In genomic region chr1:15617173-15617873, GRCh38 we compare ENCODE assay signal across 8 cellular contexts. TPM values are rescaled to one million over a fixed set of nuclear protein-coding genes. Genes with fewer than 3 reads are reported as not detected.
A peak's percentile ranks its signal among the peaks of the same experiment; 100 is the strongest.
DNase-seq lines count a peak whose midpoint lies in the region; ATAC-seq and TF ChIP-seq lines count a peak whose summit lies in the region.

Gene DDI2, plus strand, starts transcription at chr1:15617458. Its CDS starts 213 bp downstream, at chr1:15617671.

- peaks cover 0 to 1% of the 10 kb centered on the region in 2 donors for H3K4me1 ChIP-seq in esophagus (ENCODE audit: control insufficient read depth in 2 of 2, insufficient read depth in 2 of 2, low read length in 1 of 2)
- peaks cover 35% of the 10 kb centered on the region for H3K4me1 ChIP-seq in mucosa of stomach (ENCODE audit: control insufficient read depth, insufficient read depth, low read length)

- H3K27me3 Mint-ChIP-seq in activated T-cell treated with anti-CD3 and anti-CD28 coated beads, Interleukin-2, amount 50 U/mL, for 24 hours: no peaks in the 10 kb centered on the region

- peak within 1 kb of the TSS; percentile 100 for H3K27ac ChIP-seq in esophagus (ENCODE audit: low read depth in 2 of 2, low read length in 1 of 2)

- no peaks in the 10 kb centered on the region for H3K9me3 Mint-ChIP-seq in activated T-cell treated with anti-CD3 and anti-CD28 coated beads, Interleukin-2, amount 50 U/mL, for 24 hours

- H3K36me3 Mint-ChIP-seq in activated T-cell treated with anti-CD3 and anti-CD28 coated beads, Interleukin-2, amount 50 U/mL, for 24 hours (ENCODE audit: low read depth): peaks cover 41% of the 10 kb centered on the region

- in situ Hi-C loops in KBM-7 (cut with MboI; ENCODE audit: low pct_unique_long_range_greater_than_20kb, low sequenced_read_pairs): no loop called here

- peaks cover 45% of the 10 kb centered on the region for H3K4me1 Mint-ChIP-seq in activated T-cell treated with anti-CD3 and anti-CD28 coated beads, Interleukin-2, amount 50 U/mL, for 24 hours (ENCODE audit: low read depth)

- peak within 1 kb of the TSS; percentile 83 for H3K9ac ChIP-seq in mucosa of stomach (ENCODE audit: low read length)

- peak within 1 kb of the TSS; percentile 96 for H3K27ac Mint-ChIP-seq in activated T-cell treated with anti-CD3 and anti-CD28 coated beads, Interleukin-2, amount 50 U/mL, for 24 hours

- DNase-seq in DMS 273 treated with DMSO at 0.1 percent for 48 hours (lab: John Stamatoyannopoulos, UW) (peak; percentile 93), KBM-7 (peak; percentile 96)
- DNase-seq in activated T-cell treated with anti-CD3 and anti-CD28 coated beads, Interleukin-2, amount 50 U/mL, for 24 hours: peak; percentile 95
- DNase-seq in stimulated activated CD8-positive, alpha-beta memory T cell treated with anti-CD3 and anti-CD28 coated beads, Interleukin-4, amount 100 ng/mL, for 48 hours: peak; percentile 95

- peak within 1 kb of the TSS; percentile 91 for H3K4me3 Mint-ChIP-seq in activated T-cell treated with anti-CD3 and anti-CD28 coated beads, Interleukin-2, amount 50 U/mL, for 24 hours

- H3K27me3 ChIP-seq in esophagus (ENCODE audit: control insufficient read depth in 1 of 2, insufficient read depth in 2 of 2, low read length in 2 of 2): no peaks in the 10 kb centered on the region
- no peaks in the 10 kb centered on the region for H3K27me3 ChIP-seq in mucosa of stomach (ENCODE audit: control insufficient read depth, insufficient read depth, low read length)

- peak; percentile 53 for ATAC-seq in GM21619 (IDR thresholded peaks at IDR 0.05; ENCODE audit: unreplicated experiment)

- H3K36me3 ChIP-seq in esophagus (ENCODE audit: control insufficient read depth in 2 of 2, insufficient read depth in 2 of 2, low read length in 1 of 2) (no peaks in the 10 kb centered on the region), mucosa of stomach (ENCODE audit: control insufficient read depth, insufficient read depth, low read length) (no peaks in the 10 kb centered on the region)

- H3K4me3 ChIP-seq in esophagus (ENCODE audit: low read depth in 1 of 2, low read length in 2 of 2): peak within 1 kb of the TSS; percentile 98 to 99
- peak within 1 kb of the TSS; percentile 51 for H3K4me3 ChIP-seq in mucosa of stomach (ENCODE audit: low read length)

- 0 to 1% methylated on average over 59 to 76 of the region's 76 CpGs for WGBS in esophagus, 2 donors

- no peaks in the 10 kb centered on the region for H3K9me3 ChIP-seq in esophagus (ENCODE audit: control insufficient read depth in 2 of 2, insufficient read depth in 1 of 2, low read depth in 1 of 2, low read length in 1 of 2)
- H3K9me3 ChIP-seq in mucosa of stomach (ENCODE audit: control insufficient read depth, low read length): no peaks in the 10 kb centered on the region

TF ChIP-seq in PFSK-1, 5 proteins besides CTCF, POLR2A, EP300 and RAD21:
- TF ChIP-seq SIN3A (IDR thresholded peaks at IDR 0.05; ENCODE audit: borderline replicate concordance, insufficient read depth, low read length): no peak
- peak; percentile 86 for TF ChIP-seq FOXP2 (optimal IDR thresholded peaks at IDR 0.05; ENCODE audit: borderline replicate concordance, extremely low read depth, extremely low read length, insufficient read depth)
- peak; percentile 74; the same call in 1 of the 2 replicates for TF ChIP-seq POLR2AphosphoS5 (IDR thresholded peaks at IDR 0.05; ENCODE audit: low read depth, low read length)
- TF ChIP-seq TAF1 (IDR thresholded peaks at IDR 0.05; ENCODE audit: borderline replicate concordance, insufficient read depth, low read length): peak; percentile 95
- TF ChIP-seq REST (IDR thresholded peaks at IDR 0.05; ENCODE audit: insufficient read depth in 1 of 2, low read depth in 2 of 2, low read length in 2 of 2): peak; percentile 3 to 18; a peak in 1 of 4 replicates

RNA-seq across cellular contexts. Expression of gene DDI2, which starts in this region (rescaled TPM):
- polyA plus RNA-seq in PFSK-1 (2012; ENCODE audit: insufficient read length, low read depth): 6.6 TPM
- 10 to 100 TPM in 1 of 2 donors, 1 to 10 TPM in 1; 9.6 to 15.3 TPM for polyA plus RNA-seq in esophagus

Comparison
In these comparisons a context has a peak if more than half of its experiments do, and no peak if none do; other contexts are left out.
1. Peak in every context shown above with its lines: DNase-seq, ATAC-seq, H3K4me3 ChIP-seq and H3K27ac ChIP-seq.